ENCODE assay signal across 8 cellular contexts in the genomic region with DNA sequence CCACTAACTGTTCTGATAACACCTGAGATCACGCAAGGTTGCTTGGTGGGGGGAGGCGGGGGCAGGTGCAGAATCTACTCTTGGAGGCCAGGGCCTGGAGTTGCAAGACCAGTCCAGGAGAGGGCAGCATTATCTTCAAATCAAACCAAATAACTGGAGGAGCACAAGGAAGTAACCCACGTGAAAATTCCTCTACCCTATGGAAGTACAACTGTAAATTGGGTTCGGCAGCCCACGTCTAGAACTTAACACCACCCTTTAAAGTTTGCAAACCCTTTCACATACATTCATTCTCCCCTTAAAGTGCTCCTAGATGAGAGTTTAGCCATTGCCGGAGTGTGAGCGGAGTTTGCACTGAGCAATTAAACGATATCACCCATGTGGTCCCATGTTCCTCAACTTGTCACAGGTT. TPM values are rescaled to one million over a fixed set of nuclear protein-coding genes. Genes with fewer than 3 reads are reported as not detected.
DNase-seq lines count a peak whose midpoint lies in the region; ATAC-seq and TF ChIP-seq lines count a peak whose summit lies in the region.

No MANE protein-coding gene starts in this region.

- H3K4me3 ChIP-seq in fibroblast of mammary gland (ENCODE audit: control insufficient read depth, low read depth, low read length), result no peak overlapping the region

- peak; percentile 35 for DNase-seq in HuH-7.5 (ENCODE audit: low spot score)
- DNase-seq in OCI-M1 (lab: John Stamatoyannopoulos, UW), result peak; percentile 83
- DNase-seq in activated T-cell treated with anti-CD3 and anti-CD28 coated beads, Interleukin-2, amount 50 U/mL, for 1 hour, result peak; percentile 73
- peak; percentile 77 for DNase-seq in fibroblast of mammary gland (ENCODE audit: low read depth)
- DNase-seq in neural crest cell (ENCODE audit: low read depth, low spot score), result peak; percentile 37
- peak; percentile 43 to 75 (median 58) for DNase-seq in stimulated activated naive CD4-positive, alpha-beta T cell (lab: John Stamatoyannopoulos, UW)

- H3K27ac Mint-ChIP-seq in neural crest cell (ENCODE audit: unreplicated experiment), result no peak overlapping the region

- no peaks in the 10 kb centered on the region for H3K36me3 Mint-ChIP-seq in neural crest cell (ENCODE audit: low read depth)

- TF ChIP-seq CTCF in GM12873 (IDR thresholded peaks at IDR 0.05; ENCODE audit: insufficient read depth, low read depth, low read length, missing control alignments), result peak; percentile 90
- TF ChIP-seq CTCF in fibroblast of mammary gland (conservative IDR thresholded peaks at IDR 0.05; ENCODE audit: control insufficient read depth, insufficient read depth, low read depth, low read length), result peak; percentile 78
- peak; percentile 79 for TF ChIP-seq CTCF in neural crest cell (conservative IDR thresholded peaks at IDR 0.05)

- H3K4me3 Mint-ChIP-seq in neural crest cell, result no peak overlapping the region

- H3K27me3 Mint-ChIP-seq in neural crest cell (ENCODE audit: low read depth), result peaks cover 21% of the 10 kb centered on the region

- no peaks in the 10 kb centered on the region for H3K4me1 Mint-ChIP-seq in neural crest cell

- no peak for ATAC-seq in GM18520 (IDR thresholded peaks at IDR 0.05; ENCODE audit: unreplicated experiment)

- no peaks in the 10 kb centered on the region for H3K9me3 Mint-ChIP-seq in neural crest cell

RNA-seq across cellular contexts. Expression of a gene that starts 19.6 kb away (rescaled TPM):
- total RNA-seq in neural crest cell, result not detected in 2 replicates

RNA-seq across cellular contexts. Expression of a gene that starts 30.6 kb away (rescaled TPM):
- total RNA-seq in neural crest cell, result 159 and 160 TPM in 2 replicates
